34 cellular contexts compared by ENCODE assay signal in genomic region chr7:93562106-93562505, GRCh38. TPM values are rescaled to one million over a fixed set of nuclear protein-coding genes. Genes with fewer than 3 reads are reported as not detected.
"Had no signal": no experiment of that assay in that cellular context is flagged by ENCODE, and none has a peak within 500 bp of the region (broad histone marks: within the 10 kb centered on the region; RNA-seq: fewer than 3 reads in every experiment).

No MANE protein-coding gene starts in this region.

- H3K27ac ChIP-seq: ascending aorta, cardiac muscle cell, VCaP had no signal

- H3K9me3 ChIP-seq: ascending aorta had no signal

- H3K27me3 ChIP-seq: ascending aorta, cardiac muscle cell had no signal

- DNase-seq: activated B cell treated with CpG ODN at 0.5 μM for 24 hours; activated CD4-positive, alpha-beta memory T cell treated with anti-CD3 and anti-CD28 coated beads for 36 hours; activated CD4-positive, alpha-beta T cell treated with anti-CD3 and anti-CD28 coated beads for 4 hours; activated CD4-positive, alpha-beta T cell treated with anti-CD3 and anti-CD28 coated beads, Interleukin-2, amount 10 ng/mL, durations not matched to agents 24 days and 14 days; activated CD4-positive, alpha-beta T cell treated with anti-CD3 and anti-CD28 coated beads, Interleukin-2, amount 50 U/mL, for 1 hour; activated CD4-positive, alpha-beta T cell treated with anti-CD3 and anti-CD28 coated beads, Interleukin-2, amount 50 U/mL, for 4 hours; activated CD4-positive, CD25-positive, alpha-beta regulatory T cell treated with anti-CD3 and anti-CD28 coated beads, Interleukin-2, amount 50 U/mL, for 72 hours; activated CD8-positive, alpha-beta memory T cell treated with anti-CD3 and anti-CD28 coated beads, Interleukin-2, amount 50 U/mL, for 4 hours; activated CD8-positive, alpha-beta T cell treated with anti-CD3 and anti-CD28 coated beads for 36 hours; activated effector memory CD4-positive, alpha-beta T cell treated with Interleukin-2 at 50 U/mL for 16 hours; activated gamma-delta T cell; activated naive CD4-positive, alpha-beta T cell treated with anti-CD3 and anti-CD28 coated beads, Interleukin-2, amount 10 ng/mL, durations not matched to agents 7 days and 5 days; activated naive CD4-positive, alpha-beta T cell treated with Interleukin-2 at 50 U/mL for 16 hours; activated naive CD8-positive, alpha-beta T cell treated with anti-CD3 and anti-CD28 coated beads, Interleukin-2, amount 10 ng/mL, durations not matched to agents 7 days and 5 days; activated naive CD8-positive, alpha-beta T cell treated with anti-CD3 and anti-CD28 coated beads, Interleukin-2, amount 50 U/mL, for 24 hours; activated T-cell treated with anti-CD3 and anti-CD28 coated beads for 4 hours; activated T-cell treated with anti-CD3 and anti-CD28 coated beads, Interleukin-2, amount 50 U/mL, for 1 hour; activated T-cell treated with anti-CD3 and anti-CD28 coated beads, Interleukin-2, amount 50 U/mL, for 4 hours; activated T-cell treated with anti-CD3 and anti-CD28 coated beads, Interleukin-2, amount 50 U/mL, for 72 hours; amygdala; anterior cingulate cortex; caudate nucleus; cerebellar nuclear complex; SW 1271; T-helper 1 cell; T-helper 2 cell; T-helper 9 cell had no signal

- H3K36me3 ChIP-seq: ascending aorta, cardiac muscle cell had no signal

- H3K4me3 ChIP-seq: ascending aorta, cardiac muscle cell had no signal

- H3K4me1 ChIP-seq: ascending aorta had no signal

- FAIRE-seq: TTC549 had no signal

RNA-seq across cellular contexts. Expression of gene CALCR, which starts 12.4 kb away (rescaled TPM):
- total RNA-seq: activated B cell treated with CpG ODN at 0.5 μM for 24 hours; activated CD4-positive, alpha-beta memory T cell treated with anti-CD3 and anti-CD28 coated beads for 36 hours; activated CD4-positive, alpha-beta T cell treated with anti-CD3 and anti-CD28 coated beads, Interleukin-2, amount 10 ng/mL, durations not matched to agents 24 days and 14 days; activated CD8-positive, alpha-beta memory T cell treated with anti-CD3 and anti-CD28 coated beads for 36 hours; activated CD8-positive, alpha-beta T cell treated with anti-CD3 and anti-CD28 coated beads for 36 hours; activated naive CD8-positive, alpha-beta T cell treated with anti-CD3 and anti-CD28 coated beads, Interleukin-2, amount 10 ng/mL, durations not matched to agents 7 days and 5 days; activated T-cell treated with anti-CD3 and anti-CD28 coated beads, Interleukin-2, amount 50 U/mL, for 4 hours; activated T-cell treated with anti-CD3 and anti-CD28 coated beads, Interleukin-2, amount 50 U/mL, for 72 hours; activated T-helper 2 cell treated with anti-CD3 and anti-CD28 coated beads, Interferon-gamma antibody, Interleukin-2, Interleukin-4, amounts not matched to agents 10 μg/mL and 5 μg/mL and 100 μg/mL, durations not matched to agents 14 hours and 24 hours and 36 hours; ascending aorta; cardiac muscle cell had no signal
- polyA plus RNA-seq: adipose tissue, cardiac muscle cell had no signal
